19 cellular contexts compared by ENCODE assay signal in genomic region chr15:92326236-92326635, GRCh38.
"Had no signal": no experiment of that assay in that cellular context is flagged by ENCODE, and none has a peak within 500 bp of the region (broad histone marks: within the 10 kb centered on the region; RNA-seq: fewer than 3 reads in every experiment).

No MANE protein-coding gene starts in this region.

- H3K4me2 ChIP-seq: hepatocyte had no signal

- H3K27ac ChIP-seq: colonic mucosa, esophagus squamous epithelium, hepatocyte, ovary, right lobe of liver, suprapubic skin, thyroid gland, upper lobe of right lung, vagina had no signal

- H3K4me3 ChIP-seq: colonic mucosa, esophagus squamous epithelium, hepatocyte, ovary, right lobe of liver, suprapubic skin, thyroid gland, upper lobe of right lung, vagina had no signal

- H3K36me3 Mint-ChIP-seq: naive thymus-derived CD4-positive, alpha-beta T cell; stimulated activated effector memory CD8-positive, alpha-beta T cell treated with anti-CD3 and anti-CD28 coated beads, Interleukin-12 subunit alpha, Interleukin-12 subunit beta, amount 100 ng/mL, for 72 hours had no signal

- H3K9me3 Mint-ChIP-seq: stimulated activated effector memory CD8-positive, alpha-beta T cell treated with anti-CD3 and anti-CD28 coated beads, Interleukin-12 subunit alpha, Interleukin-12 subunit beta, amount 100 ng/mL, for 72 hours had no signal

- H3K4me3 Mint-ChIP-seq: naive thymus-derived CD4-positive, alpha-beta T cell; stimulated activated effector memory CD8-positive, alpha-beta T cell treated with anti-CD3 and anti-CD28 coated beads, Interleukin-12 subunit alpha, Interleukin-12 subunit beta, amount 100 ng/mL, for 72 hours had no signal

- H3K4me1 ChIP-seq: colonic mucosa, right lobe of liver, upper lobe of right lung, vagina had no signal

- H3K79me2 ChIP-seq: hepatocyte had no signal

- H3K27me3 ChIP-seq: colonic mucosa, esophagus squamous epithelium, ovary, right lobe of liver, thyroid gland, upper lobe of right lung, vagina had no signal

- H3K36me3 ChIP-seq: colonic mucosa, esophagus squamous epithelium, ovary, right lobe of liver, suprapubic skin, thyroid gland, upper lobe of right lung, vagina had no signal

- H2AFZ ChIP-seq: hepatocyte had no signal

- FAIRE-seq: kidney had no signal

- ATAC-seq: naive thymus-derived CD4-positive, alpha-beta T cell; right lobe of liver; stimulated activated naive CD8-positive, alpha-beta T cell treated with anti-CD3 and anti-CD28 coated beads, Interleukin-15, Interleukin-2, amounts not matched to agents 100 U/mL and 50 U/mL, for 24 hours; upper lobe of right lung had no signal

- DNase-seq: colonic mucosa; dermis blood vessel endothelial cell; esophagus squamous epithelium; foreskin fibroblast; kidney; left cardiac atrium; mammary epithelial cell; naive thymus-derived CD4-positive, alpha-beta T cell; ovary; right lobe of liver; stimulated activated CD4-positive, alpha-beta T cell treated with anti-CD3 and anti-CD28 coated beads, Interleukin-4, amount 100 ng/mL, for 1 hour; stimulated activated CD8-positive, alpha-beta memory T cell treated with anti-CD3 and anti-CD28 coated beads, Interleukin-4, amount 100 ng/mL, for 48 hours; stimulated activated naive CD8-positive, alpha-beta T cell treated with anti-CD3 and anti-CD28 coated beads, Interleukin-15, Interleukin-2, amounts not matched to agents 100 U/mL and 50 U/mL, for 24 hours; thyroid gland; upper lobe of right lung had no signal

- H3K4me1 Mint-ChIP-seq: naive thymus-derived CD4-positive, alpha-beta T cell; stimulated activated effector memory CD8-positive, alpha-beta T cell treated with anti-CD3 and anti-CD28 coated beads, Interleukin-12 subunit alpha, Interleukin-12 subunit beta, amount 100 ng/mL, for 72 hours had no signal

- H3K27ac Mint-ChIP-seq: naive thymus-derived CD4-positive, alpha-beta T cell; stimulated activated effector memory CD8-positive, alpha-beta T cell treated with anti-CD3 and anti-CD28 coated beads, Interleukin-12 subunit alpha, Interleukin-12 subunit beta, amount 100 ng/mL, for 72 hours had no signal

- H3K9me3 ChIP-seq: colonic mucosa, esophagus squamous epithelium, ovary, right lobe of liver, suprapubic skin, thyroid gland, upper lobe of right lung, vagina had no signal
